18 cellular contexts compared by ENCODE assay signal in genomic region chr13:22103046-22103445, GRCh38.
DNase-seq lines count a peak whose midpoint lies in the region; ATAC-seq and TF ChIP-seq lines count a peak whose summit lies in the region.
"Had no signal": no experiment of that assay in that cellular context is flagged by ENCODE, and none has a peak within 500 bp of the region (broad histone marks: within the 10 kb centered on the region; RNA-seq: fewer than 3 reads in every experiment).

No MANE protein-coding gene starts in this region.

- no peak overlapping the region for H3K9ac ChIP-seq in smooth muscle cell (ENCODE audit: low read depth)

- no peaks in the 10 kb centered on the region for H3F3A ChIP-seq in smooth muscle cell (ENCODE audit: low read depth)

- H3K27ac ChIP-seq in left ventricle myocardium inferior (replicated peaks) (no peak overlapping the region), right atrium auricular region (no peak overlapping the region), smooth muscle cell (ENCODE audit: low read depth) (no peak overlapping the region)
- H3K27ac ChIP-seq: gastroesophageal sphincter, uterus had no signal

- H3K27me3 ChIP-seq in left ventricle myocardium inferior (ENCODE audit: low read depth) (no peaks in the 10 kb centered on the region), right atrium auricular region (no peaks in the 10 kb centered on the region), smooth muscle cell (ENCODE audit: low read depth) (no peaks in the 10 kb centered on the region)
- H3K27me3 ChIP-seq: gastroesophageal sphincter, uterus had no signal

- no peak overlapping the region for H3K4me3 ChIP-seq in left ventricle myocardium inferior
- no peak overlapping the region for H3K4me3 ChIP-seq in right atrium auricular region
- no peak overlapping the region for H3K4me3 ChIP-seq in fibroblast of villous mesenchyme (ENCODE audit: low read depth, low read length)
- H3K4me3 ChIP-seq in smooth muscle cell: no peak overlapping the region
- H3K4me3 ChIP-seq: gastroesophageal sphincter, uterus had no signal

- intact Hi-C loops in left ventricle myocardium inferior (cut with micrococcal nuclease): no loop called here

- no peak overlapping the region for H2AFZ ChIP-seq in smooth muscle cell (ENCODE audit: low read depth)

- WGBS in smooth muscle cell (ENCODE audit: low lambda C conversion rate): 88% methylated on average over 5 of the region's 5 CpGs

- H3K9me3 ChIP-seq in left ventricle myocardium inferior (replicated peaks): peaks cover 8% of the 10 kb centered on the region
- H3K9me3 ChIP-seq in right atrium auricular region: no peaks in the 10 kb centered on the region
- H3K9me3 ChIP-seq in smooth muscle cell (replicated peaks; ENCODE audit: low read depth): no peaks in the 10 kb centered on the region
- H3K9me3 ChIP-seq: uterus had no signal

- H3K79me2 ChIP-seq in smooth muscle cell (ENCODE audit: low read depth): no peaks in the 10 kb centered on the region

- TF ChIP-seq CTCF in left ventricle myocardium inferior (IDR thresholded peaks at IDR 0.05; ENCODE audit: borderline replicate concordance) (peak; percentile 38), right atrium auricular region (IDR thresholded peaks at IDR 0.05) (peak in 1 of 2 donors; percentile 31), fibroblast of villous mesenchyme (IDR thresholded peaks at IDR 0.05; ENCODE audit: insufficient read depth, low read depth, low read length) (peak; percentile 12), smooth muscle cell (IDR thresholded peaks at IDR 0.05; ENCODE audit: borderline replicate concordance, insufficient read depth, poor library complexity, severe bottlenecking) (no peak)

- no peak for ATAC-seq in GM21447 (IDR thresholded peaks at IDR 0.05; ENCODE audit: unreplicated experiment)
- no peak for ATAC-seq in GM19397 (IDR thresholded peaks at IDR 0.05; ENCODE audit: unreplicated experiment)
- ATAC-seq in HG03442 (IDR thresholded peaks at IDR 0.05; ENCODE audit: unreplicated experiment): no peak
- ATAC-seq: gastroesophageal sphincter had no signal

- DNase-seq in left ventricle myocardium inferior (no peak), right atrium auricular region (ENCODE audit: low spot score) (no peak), NCI-H226 (peak; percentile 83), fibroblast of villous mesenchyme (ENCODE audit: low read depth) (no peak), smooth muscle cell (lab: John Stamatoyannopoulos, UW; ENCODE audit: unreplicated experiment) (no peak)
- DNase-seq: activated CD8-positive, alpha-beta T cell treated with anti-CD3 and anti-CD28 coated beads for 36 hours; activated naive CD4-positive, alpha-beta T cell; activated T-cell treated with anti-CD3 and anti-CD28 coated beads, Interleukin-2, amount 50 U/mL, for 24 hours; amygdala; caudate nucleus; NCI-H187; NCI-H446 treated with DMSO at 0.1 percent for 48 hours; NK-92 treated with Interleukin-12 subunit alpha and Interleukin-12 subunit beta, amount 100 ng/mL, for 24 hours; uterus had no signal

- no peak overlapping the region for H3K4me2 ChIP-seq in smooth muscle cell

- H3K4me1 ChIP-seq in left ventricle myocardium inferior (no peaks in the 10 kb centered on the region), right atrium auricular region (peaks cover 0 to 5% of the 10 kb centered on the region in 2 donors), smooth muscle cell (ENCODE audit: low read depth) (no peaks in the 10 kb centered on the region)
- H3K4me1 ChIP-seq: gastroesophageal sphincter, uterus had no signal

- H4K20me1 ChIP-seq in smooth muscle cell (ENCODE audit: low read depth): no peaks in the 10 kb centered on the region

- no peaks in the 10 kb centered on the region for H3K36me3 ChIP-seq in left ventricle myocardium inferior
- H3K36me3 ChIP-seq in right atrium auricular region: no peaks in the 10 kb centered on the region
- H3K36me3 ChIP-seq in smooth muscle cell (ENCODE audit: low read depth): no peaks in the 10 kb centered on the region
- H3K36me3 ChIP-seq: gastroesophageal sphincter, uterus had no signal
